19 cellular contexts compared by ENCODE assay signal in the genomic region with DNA sequence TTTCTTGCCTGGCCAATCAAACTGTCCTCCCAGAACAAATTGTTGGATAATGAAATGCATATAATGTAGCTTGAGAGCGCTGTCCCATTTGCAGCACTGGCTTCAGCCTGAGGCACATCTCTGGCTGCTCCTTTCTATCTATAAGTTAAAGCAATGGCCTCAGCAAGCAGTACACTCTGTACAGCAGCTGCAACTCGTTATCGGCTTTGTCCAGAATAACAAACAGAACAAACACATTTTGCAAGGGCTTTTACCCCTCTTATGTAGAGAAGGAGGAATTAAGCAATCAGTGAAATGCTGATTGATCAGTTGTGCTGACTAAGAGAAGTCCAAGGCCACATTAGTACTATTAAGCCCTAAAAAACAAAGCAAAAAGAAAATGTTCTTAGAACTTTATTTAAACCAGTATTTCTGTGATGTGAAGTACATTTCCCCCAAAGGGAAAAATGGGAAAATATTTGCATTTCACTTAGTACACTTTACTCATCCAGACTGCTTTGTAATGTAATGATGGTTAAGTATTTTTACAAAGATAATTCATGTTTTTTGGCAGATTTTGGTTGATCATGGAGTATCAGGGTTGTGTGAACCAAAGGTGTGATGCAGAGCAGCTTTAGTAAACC. TPM values are rescaled to one million over a fixed set of nuclear protein-coding genes. Genes with fewer than 3 reads are reported as not detected.
DNase-seq lines count a peak whose midpoint lies in the region; ATAC-seq lines count a peak whose summit lies in the region.
"Had no signal": no experiment of that assay in that cellular context is flagged by ENCODE, and none has a peak within 500 bp of the region (broad histone marks: within the 10 kb centered on the region; RNA-seq: fewer than 3 reads in every experiment).

No MANE protein-coding gene starts in this region.

- H3K27ac ChIP-seq in angular gyrus (ENCODE audit: low read depth, low read length) = peak overlapping the region; percentile 16
- H3K27ac ChIP-seq: breast epithelium, heart right ventricle, transverse colon had no signal

- DNase-seq in NCI-H345 (lab: John Stamatoyannopoulos, UW) (peak; percentile 24), NCI-H345 treated with DMSO at 0.1 percent for 48 hours (lab: John Stamatoyannopoulos, UW; ENCODE audit: unreplicated experiment) (no peak), iris pigment epithelial cell (ENCODE audit: low read depth) (peak; percentile 38), H4 (ENCODE audit: low spot score) (no peak), NOMO-1 (lab: John Stamatoyannopoulos, UW; ENCODE audit: unreplicated experiment in 2 of 2) (no peak), SHP77 (lab: John Stamatoyannopoulos, UW) (no peak)
- DNase-seq: activated CD8-positive, alpha-beta T cell treated with anti-CD3 and anti-CD28 coated beads for 36 hours; activated naive CD8-positive, alpha-beta T cell treated with anti-CD3 and anti-CD28 coated beads for 36 hours; CD4-positive, alpha-beta T cell; DMS79 treated with DMSO at 0.1 percent for 48 hours; heart right ventricle; kidney; MM.1S; NCI-H2081 treated with DMSO at 0.1 percent for 48 hours; stimulated activated naive CD4-positive, alpha-beta T cell; transverse colon had no signal

- no peak for ATAC-seq in HG03039 (IDR thresholded peaks at IDR 0.05; ENCODE audit: unreplicated experiment)
- ATAC-seq: activated CD8-positive, alpha-beta T cell treated with anti-CD3 and anti-CD28 coated beads for 36 hours; heart right ventricle had no signal

RNA-seq across cellular contexts. Expression of gene CPS1, which starts 15.0 kb away (rescaled TPM):
- 19.3 and 30.4 TPM in 2 replicates for total RNA-seq in H4 (2014; rRNA removed; shearing (Covaris generic))

Comparison
In these comparisons a context has a peak if more than half of its experiments do, and no peak if none do; other contexts are left out.
1. DNase-seq: peak in NCI-H345 (single experiment) and iris pigment epithelial cell (single experiment); none in NCI-H345 treated with DMSO at 0.1 percent for 48 hours (single experiment), H4 (single experiment), NOMO-1 (0 of 2) and SHP77 (0 of 2).